In the genomic region with DNA sequence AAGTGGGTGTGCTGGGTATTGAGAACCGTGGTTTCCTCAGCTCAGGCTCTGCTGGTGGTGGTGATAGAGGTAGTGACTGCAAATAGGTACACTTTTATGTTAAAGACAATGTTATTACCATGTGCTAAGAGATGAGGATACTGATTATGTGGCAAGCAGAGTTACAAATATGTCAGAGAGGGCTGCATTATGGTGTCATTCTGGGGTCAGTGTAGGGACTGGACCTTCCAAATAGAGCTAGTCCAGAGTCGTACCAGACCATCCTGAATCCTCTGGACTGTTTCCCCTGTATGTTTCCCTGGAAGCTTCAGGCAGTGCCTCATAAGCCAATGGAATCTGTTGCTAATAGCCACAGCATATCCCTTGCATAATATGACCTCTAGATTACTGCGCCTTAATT, we compare ENCODE assay signal across 18 cellular contexts. TPM values are rescaled to one million over a fixed set of nuclear protein-coding genes. Genes with fewer than 3 reads are reported as not detected.
DNase-seq lines count a peak whose midpoint lies in the region; ATAC-seq and TF ChIP-seq lines count a peak whose summit lies in the region.
"Had no signal": no experiment of that assay in that cellular context is flagged by ENCODE, and none has a peak within 500 bp of the region (broad histone marks: within the 10 kb centered on the region; RNA-seq: fewer than 3 reads in every experiment).

DNAJB7 (minus strand) TSS at position 101 of the 400 bp plus-strand sequence. CDS start 119 bp downstream, outside the sequence.

- H3K18ac ChIP-seq in mesenchymal stem cell (ENCODE audit: low read depth in 1 of 2, low read length in 2 of 2) = no peak within 1 kb of the TSS

- in situ Hi-C loops in mammary epithelial cell (cut with MboI; ENCODE audit: low sequenced_read_pairs in 2 of 2) = no loop called here

- no peak within 1 kb of the TSS for H2AK5ac ChIP-seq in mesenchymal stem cell (ENCODE audit: low read length, severe bottlenecking)

- no peak for ATAC-seq in activated naive CD8-positive, alpha-beta T cell treated with anti-CD3 and anti-CD28 coated beads, Interleukin-2, amount 10 ng/mL, durations not matched to agents 7 days and 5 days (ENCODE audit: low read depth)
- no peak for ATAC-seq in activated naive CD8-positive, alpha-beta T cell treated with anti-CD3 and anti-CD28 coated beads, Interleukin-2, amount 50 U/mL, for 24 hours
- ATAC-seq in mucosa of descending colon = no peak
- ATAC-seq: HCT116 had no signal

- peak within 1 kb of the TSS; percentile 30 for H3K27ac Mint-ChIP-seq in activated naive CD8-positive, alpha-beta T cell treated with anti-CD3 and anti-CD28 coated beads, Interleukin-2, amount 10 ng/mL, durations not matched to agents 7 days and 5 days
- no peak within 1 kb of the TSS for H3K27ac Mint-ChIP-seq in activated naive CD8-positive, alpha-beta T cell treated with anti-CD3 and anti-CD28 coated beads, Interleukin-2, amount 50 U/mL, for 24 hours
- peak within 1 kb of the TSS in 1 of 3 donors; percentile 13 for H3K27ac Mint-ChIP-seq in IgD-negative memory B cell
- peak within 1 kb of the TSS; percentile 63 for H3K27ac Mint-ChIP-seq in type B pancreatic cell

- no peak within 1 kb of the TSS for H2BK12ac ChIP-seq in mesenchymal stem cell (ENCODE audit: low read length in 2 of 2)

- intact Hi-C loops in mammary epithelial cell (cut with micrococcal nuclease) (no loop called here), mucosa of descending colon (cut with DNase I, micrococcal nuclease) (no loop called here)

- H2AFZ ChIP-seq in mesenchymal stem cell (ENCODE audit: low read depth, low read length) (no peak within 1 kb of the TSS), mammary epithelial cell (ENCODE audit: low read depth, low read length) (no peak within 1 kb of the TSS)
- H2AFZ ChIP-seq: GM23248 had no signal

- peaks cover 8% of the 10 kb centered on the region for H3K36me3 Mint-ChIP-seq in activated naive CD8-positive, alpha-beta T cell treated with anti-CD3 and anti-CD28 coated beads, Interleukin-2, amount 10 ng/mL, durations not matched to agents 7 days and 5 days
- H3K36me3 Mint-ChIP-seq in activated naive CD8-positive, alpha-beta T cell treated with anti-CD3 and anti-CD28 coated beads, Interleukin-2, amount 50 U/mL, for 24 hours (ENCODE audit: low read depth) = peaks cover 17% of the 10 kb centered on the region
- peaks cover 4% of the 10 kb centered on the region for H3K36me3 Mint-ChIP-seq in IgD-negative memory B cell
- peaks cover 9% of the 10 kb centered on the region for H3K36me3 Mint-ChIP-seq in type B pancreatic cell

- CTCF ChIA-PET in mammary epithelial cell (lab: Charles Lee; ENCODE audit: low non-redundant PET) = no interaction called here

- BruUV-seq in mammary epithelial cell (replicated peaks; lab: Mats Ljungman, UMichigan) = no TSS peak

- H3K9ac ChIP-seq in mesenchymal stem cell (ENCODE audit: low read length) (no peak within 1 kb of the TSS), mammary epithelial cell (ENCODE audit: insufficient read depth, low read length) (no peak within 1 kb of the TSS)
- H3K9ac ChIP-seq: GM23248, KMS-11 had no signal

- no peak within 1 kb of the TSS for H3K23ac ChIP-seq in mesenchymal stem cell (ENCODE audit: low read length in 2 of 2)

- no peak within 1 kb of the TSS for H3K4ac ChIP-seq in mesenchymal stem cell (ENCODE audit: low read depth in 1 of 2, low read length in 2 of 2)

- peaks cover 18% of the 10 kb centered on the region for H3K79me1 ChIP-seq in mesenchymal stem cell (replicated peaks; ENCODE audit: low read length, poor library complexity, severe bottlenecking)

- no peak within 1 kb of the TSS for H3K14ac ChIP-seq in mesenchymal stem cell (ENCODE audit: low read length in 2 of 2)

- peaks cover 17% of the 10 kb centered on the region for H3K4me1 Mint-ChIP-seq in activated naive CD8-positive, alpha-beta T cell treated with anti-CD3 and anti-CD28 coated beads, Interleukin-2, amount 10 ng/mL, durations not matched to agents 7 days and 5 days
- peaks cover 30% of the 10 kb centered on the region for H3K4me1 Mint-ChIP-seq in activated naive CD8-positive, alpha-beta T cell treated with anti-CD3 and anti-CD28 coated beads, Interleukin-2, amount 50 U/mL, for 24 hours
- H3K4me1 Mint-ChIP-seq in IgD-negative memory B cell = peaks cover 10 to 31% (median 21%) of the 10 kb centered on the region in 3 donors
- peaks cover 6% of the 10 kb centered on the region for H3K4me1 Mint-ChIP-seq in type B pancreatic cell (ENCODE audit: unreplicated experiment)

- POLR2A ChIA-PET in activated naive CD8-positive, alpha-beta T cell treated with anti-CD3 and anti-CD28 coated beads, Interleukin-2, amount 10 ng/mL, durations not matched to agents 7 days and 5 days (lab: Charles Lee) = no interaction called here

- H2BK5ac ChIP-seq in mesenchymal stem cell (ENCODE audit: low read depth, low read length, poor library complexity, severe bottlenecking) = no peak within 1 kb of the TSS

- H3K4me1 ChIP-seq in mesenchymal stem cell (ENCODE audit: control insufficient read depth, insufficient read depth, low read depth, low read length) (peaks cover 4% of the 10 kb centered on the region), mammary epithelial cell (ENCODE audit: insufficient read depth, low read length) (peaks cover 12% of the 10 kb centered on the region), mucosa of descending colon (ENCODE audit: low read depth) (peaks cover 14% of the 10 kb centered on the region)

- no peak within 1 kb of the TSS for H2BK120ac ChIP-seq in mesenchymal stem cell (ENCODE audit: low read depth, low read length)

- no peak within 1 kb of the TSS for H3K4me3 Mint-ChIP-seq in activated naive CD8-positive, alpha-beta T cell treated with anti-CD3 and anti-CD28 coated beads, Interleukin-2, amount 10 ng/mL, durations not matched to agents 7 days and 5 days
- no peak within 1 kb of the TSS for H3K4me3 Mint-ChIP-seq in activated naive CD8-positive, alpha-beta T cell treated with anti-CD3 and anti-CD28 coated beads, Interleukin-2, amount 50 U/mL, for 24 hours
- H3K4me3 Mint-ChIP-seq in IgD-negative memory B cell (peak within 1 kb of the TSS; percentile 7 to 63 (median 29)), type B pancreatic cell (no peak within 1 kb of the TSS)

- H4K91ac ChIP-seq in mesenchymal stem cell (ENCODE audit: low read length) = no peak within 1 kb of the TSS

- DNase-seq in activated naive CD8-positive, alpha-beta T cell treated with anti-CD3 and anti-CD28 coated beads, Interleukin-2, amount 10 ng/mL, durations not matched to agents 7 days and 5 days = no peak
- DNase-seq in activated naive CD8-positive, alpha-beta T cell treated with anti-CD3 and anti-CD28 coated beads, Interleukin-2, amount 50 U/mL, for 24 hours = no peak
- DNase-seq in mesenchymal stem cell (peak; percentile 16), type B pancreatic cell (ENCODE audit: extremely low spot score, unreplicated experiment) (no peak), mammary epithelial cell (no peak), NCI-H2227 (lab: John Stamatoyannopoulos, UW; ENCODE audit: unreplicated experiment) (no peak), mucosa of descending colon (no peak)
- DNase-seq: GM23248, NCI-H1048, NCI-H146, NCI-H2081, NCI-H510A treated with DMSO at 0.1 percent for 48 hours, NCI-H82 had no signal

- H3K4me3 ChIP-seq in mesenchymal stem cell (ENCODE audit: insufficient read depth in 1 of 2, low read depth in 1 of 2, low read length in 2 of 2) (no peak within 1 kb of the TSS), mammary epithelial cell (replicated peaks in 1 of 3; ENCODE audit: insufficient read depth in 1 of 3, low read depth in 2 of 3, low read length in 3 of 3) (no peak within 1 kb of the TSS), mucosa of descending colon (no peak within 1 kb of the TSS)
- H3K4me3 ChIP-seq: GM23248 had no signal

- H4K8ac ChIP-seq in mesenchymal stem cell (ENCODE audit: low read length) = no peak within 1 kb of the TSS

- 93% methylated on average over 2 of the region's 3 CpGs for WGBS in mesenchymal stem cell
- 98% methylated on average over 3 of the region's 3 CpGs for WGBS in mammary epithelial cell (ENCODE audit: low coverage, missing lambda C conversion rate)

- H3K79me2 ChIP-seq in mammary epithelial cell (ENCODE audit: insufficient read depth, low read length) = peaks cover 73% of the 10 kb centered on the region

- H3K27me3 ChIP-seq in mesenchymal stem cell (ENCODE audit: control insufficient read depth in 1 of 2, insufficient read depth in 1 of 2, low read length in 2 of 2) (no peaks in the 10 kb centered on the region), mammary epithelial cell (ENCODE audit: insufficient read depth, low read length) (no peaks in the 10 kb centered on the region)

- peak within 1 kb of the TSS; percentile 15 for H3K27ac ChIP-seq in mesenchymal stem cell (ENCODE audit: low read length, poor library complexity, severe bottlenecking)
- no peak within 1 kb of the TSS for H3K27ac ChIP-seq in mammary epithelial cell (ENCODE audit: insufficient read depth, low read depth, low read length)
- H3K27ac ChIP-seq: GM23248, KMS-11 had no signal

- TF ChIP-seq CTCF in type B pancreatic cell (conservative IDR thresholded peaks at IDR 0.05) (no peak), mammary epithelial cell (conservative IDR thresholded peaks at IDR 0.05 in 1 of 2, IDR thresholded peaks at IDR 0.05 in 1 of 2; ENCODE audit: extremely low read depth in 1 of 2, insufficient read depth in 1 of 2, low read depth in 1 of 2, low read length in 2 of 2) (no peak), mucosa of descending colon (IDR thresholded peaks at IDR 0.05) (no peak)

- H4K20me1 ChIP-seq in mammary epithelial cell (ENCODE audit: insufficient read depth, low read length) = no peaks in the 10 kb centered on the region

- H3K4me2 ChIP-seq in mesenchymal stem cell (ENCODE audit: low read length, poor library complexity, severe bottlenecking) = no peak within 1 kb of the TSS
- no peak within 1 kb of the TSS for H3K4me2 ChIP-seq in mammary epithelial cell (ENCODE audit: insufficient read depth, low read depth, low read length)
- H3K4me2 ChIP-seq: KMS-11 had no signal

- no peaks in the 10 kb centered on the region for H3K9me3 ChIP-seq in mesenchymal stem cell (ENCODE audit: control insufficient read depth, low read length)
- no peaks in the 10 kb centered on the region for H3K9me3 ChIP-seq in mammary epithelial cell (replicated peaks; ENCODE audit: insufficient read depth, low read length)
- no peaks in the 10 kb centered on the region for H3K9me3 ChIP-seq in mucosa of descending colon

- no peaks in the 10 kb centered on the region for H3K27me3 Mint-ChIP-seq in activated naive CD8-positive, alpha-beta T cell treated with anti-CD3 and anti-CD28 coated beads, Interleukin-2, amount 10 ng/mL, durations not matched to agents 7 days and 5 days
- no peaks in the 10 kb centered on the region for H3K27me3 Mint-ChIP-seq in activated naive CD8-positive, alpha-beta T cell treated with anti-CD3 and anti-CD28 coated beads, Interleukin-2, amount 50 U/mL, for 24 hours
- H3K27me3 Mint-ChIP-seq in IgD-negative memory B cell (no peaks in the 10 kb centered on the region), type B pancreatic cell (no peaks in the 10 kb centered on the region)

- dilution Hi-C loops in mammary epithelial cell (cut with HindIII; ENCODE audit: low sequenced_read_pairs) = no loop called here

- H3K36me3 ChIP-seq in mesenchymal stem cell (ENCODE audit: control insufficient read depth in 1 of 2, insufficient read depth in 2 of 2, low read depth in 1 of 2, low read length in 2 of 2) = peaks cover 0 to 26% of the 10 kb centered on the region in 2 experiments
- no peaks in the 10 kb centered on the region for H3K36me3 ChIP-seq in mammary epithelial cell (ENCODE audit: insufficient read depth, low read length)
- no peaks in the 10 kb centered on the region for H3K36me3 ChIP-seq in mucosa of descending colon (ENCODE audit: low read depth)

- H3K9me3 Mint-ChIP-seq in activated naive CD8-positive, alpha-beta T cell treated with anti-CD3 and anti-CD28 coated beads, Interleukin-2, amount 10 ng/mL, durations not matched to agents 7 days and 5 days = no peaks in the 10 kb centered on the region
- no peaks in the 10 kb centered on the region for H3K9me3 Mint-ChIP-seq in activated naive CD8-positive, alpha-beta T cell treated with anti-CD3 and anti-CD28 coated beads, Interleukin-2, amount 50 U/mL, for 24 hours
- no peaks in the 10 kb centered on the region for H3K9me3 Mint-ChIP-seq in IgD-negative memory B cell
- no peaks in the 10 kb centered on the region for H3K9me3 Mint-ChIP-seq in type B pancreatic cell

- H2BK15ac ChIP-seq in mesenchymal stem cell (ENCODE audit: low read depth, poor library complexity, severe bottlenecking) = no peak within 1 kb of the TSS

RNA-seq across cellular contexts. Expression of gene DNAJB7, which starts in this region (rescaled TPM):
- not detected for total RNA-seq in activated naive CD8-positive, alpha-beta T cell treated with anti-CD3 and anti-CD28 coated beads, Interleukin-2, amount 10 ng/mL, durations not matched to agents 7 days and 5 days
- 0.09 TPM for polyA plus RNA-seq in IgD-negative memory B cell
- polyA plus RNA-seq in mesenchymal stem cell (2013, experiment 1 of 2) = not detected
- polyA plus RNA-seq in mesenchymal stem cell (2013, experiment 2 of 2) = not detected
- 0.10 TPM in 1 of 2 replicates, not detected in the other for total RNA-seq in type B pancreatic cell (ENCODE audit: low replicate concordance)
- not detected for total RNA-seq in mammary epithelial cell
- polyA plus RNA-seq in mammary epithelial cell = not detected
- polyA minus RNA-seq in mammary epithelial cell = not detected
- under 1 TPM; 0.14 to 0.90 (median 0.25) TPM for total RNA-seq in mucosa of descending colon
- total RNA-seq: GM23248, M059J, SK-MEL-5 had no signal

Comparison
In these comparisons a context has a peak if more than half of its experiments do, and no peak if none do; other contexts are left out.
1. H3K4me3 Mint-ChIP-seq: peak in IgD-negative memory B cell (4 of 4); none in activated naive CD8-positive, alpha-beta T cell treated with anti-CD3 and anti-CD28 coated beads, Interleukin-2, amount 10 ng/mL, durations not matched to agents 7 days and 5 days (single experiment), activated naive CD8-positive, alpha-beta T cell treated with anti-CD3 and anti-CD28 coated beads, Interleukin-2, amount 50 U/mL, for 24 hours (single experiment) and type B pancreatic cell (single experiment).